Comparison of ENCODE assay signal across 23 cellular contexts in the genomic region with DNA sequence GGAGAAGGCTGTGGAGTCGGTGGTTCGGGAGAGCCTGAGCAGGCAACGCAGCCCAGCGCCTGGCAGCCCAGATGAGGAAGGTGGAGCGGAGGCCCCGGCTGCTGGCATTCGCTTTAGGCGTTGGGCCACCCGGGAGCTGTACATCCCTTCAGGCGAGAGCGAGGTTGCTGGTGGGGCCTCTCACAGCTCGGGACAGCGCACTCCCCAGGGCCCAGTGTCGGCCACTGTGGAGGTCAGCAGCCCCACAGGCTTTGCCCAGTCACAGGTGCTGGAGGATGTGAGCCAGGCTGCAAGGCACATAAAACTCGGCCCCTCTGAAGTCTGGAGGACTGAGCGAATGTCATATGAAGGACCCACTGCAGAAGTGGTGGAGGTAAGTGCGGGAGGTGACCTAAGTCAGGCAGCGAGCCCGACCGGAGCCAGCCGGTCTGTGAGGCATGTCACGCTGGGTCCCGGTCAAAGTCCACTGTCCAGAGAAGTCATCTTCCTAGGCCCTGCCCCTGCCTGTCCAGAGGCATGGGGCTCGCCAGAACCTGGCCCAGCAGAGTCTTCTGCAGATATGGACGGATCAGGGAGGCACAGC. TPM values are rescaled to one million over a fixed set of nuclear protein-coding genes. Genes with fewer than 3 reads are reported as not detected.
A peak's percentile ranks its signal among the peaks of the same experiment; 100 is the strongest.
DNase-seq lines count a peak whose midpoint lies in the region; ATAC-seq and TF ChIP-seq lines count a peak whose summit lies in the region.
"Had no signal": no experiment of that assay in that cellular context is flagged by ENCODE, and none has a peak within 500 bp of the region (broad histone marks: within the 10 kb centered on the region; RNA-seq: fewer than 3 reads in every experiment).

No MANE protein-coding gene starts in this region.

- peaks cover 23% of the 10 kb centered on the region for H3K36me3 Mint-ChIP-seq in stimulated activated effector memory CD8-positive, alpha-beta T cell treated with anti-CD3 and anti-CD28 coated beads, Interleukin-12 subunit alpha, Interleukin-12 subunit beta, amount 100 ng/mL, for 72 hours
- H3K36me3 Mint-ChIP-seq in activated CD4-positive, alpha-beta T cell treated with anti-CD3 and anti-CD28 coated beads for 36 hours (ENCODE audit: low read depth) = no peaks in the 10 kb centered on the region
- H3K36me3 Mint-ChIP-seq: activated naive CD4-positive, alpha-beta T cell treated with anti-CD3 and anti-CD28 coated beads, Interleukin-2, amount 50 U/mL, for 72 hours; CD4-positive, alpha-beta memory T cell; natural killer cell; stimulated activated memory B cell treated with anti-CD40 and anti-IgM and Interleukin-4, amounts not matched to agents 10 μg/mL and 1 μg/mL and 100 μg/mL, for 72 hours had no signal

- no peaks in the 10 kb centered on the region for H3K9me3 Mint-ChIP-seq in stimulated activated effector memory CD8-positive, alpha-beta T cell treated with anti-CD3 and anti-CD28 coated beads, Interleukin-12 subunit alpha, Interleukin-12 subunit beta, amount 100 ng/mL, for 72 hours
- no peaks in the 10 kb centered on the region for H3K9me3 Mint-ChIP-seq in activated CD4-positive, alpha-beta T cell treated with anti-CD3 and anti-CD28 coated beads for 36 hours (ENCODE audit: low read depth)
- H3K9me3 Mint-ChIP-seq: activated CD4-positive, alpha-beta T cell treated with anti-CD3 and anti-CD28 coated beads, Interleukin-2, amount 10 ng/mL, durations not matched to agents 24 days and 14 days; activated naive CD4-positive, alpha-beta T cell treated with anti-CD3 and anti-CD28 coated beads, Interleukin-2, amount 50 U/mL, for 72 hours; activated T-cell treated with anti-CD3 and anti-CD28 coated beads, Interleukin-2, amount 50 U/mL, for 72 hours; CD4-positive, alpha-beta memory T cell; natural killer cell had no signal

- peaks cover 7% of the 10 kb centered on the region for H3K4me1 ChIP-seq in RWPE2 (ENCODE audit: insufficient read depth, poor library complexity, severe bottlenecking)
- H3K4me1 ChIP-seq in esophagus squamous epithelium = peaks cover 0 to 17% (median 0%) of the 10 kb centered on the region in 3 donors
- no peaks in the 10 kb centered on the region for H3K4me1 ChIP-seq in mucosa of descending colon (ENCODE audit: low read depth)
- H3K4me1 ChIP-seq: foreskin keratinocyte, pancreas, testis had no signal

- H3K27me3 Mint-ChIP-seq in activated CD4-positive, alpha-beta T cell treated with anti-CD3 and anti-CD28 coated beads for 36 hours = no peaks in the 10 kb centered on the region
- H3K27me3 Mint-ChIP-seq: activated CD4-positive, alpha-beta T cell treated with anti-CD3 and anti-CD28 coated beads, Interleukin-2, amount 10 ng/mL, durations not matched to agents 24 days and 14 days; CD4-positive, alpha-beta memory T cell had no signal

- H3K27ac Mint-ChIP-seq in stimulated activated effector memory CD8-positive, alpha-beta T cell treated with anti-CD3 and anti-CD28 coated beads, Interleukin-12 subunit alpha, Interleukin-12 subunit beta, amount 100 ng/mL, for 72 hours = peak overlapping the region; percentile 52
- no peak overlapping the region for H3K27ac Mint-ChIP-seq in activated CD4-positive, alpha-beta T cell treated with anti-CD3 and anti-CD28 coated beads for 36 hours
- H3K27ac Mint-ChIP-seq: activated CD4-positive, alpha-beta T cell treated with anti-CD3 and anti-CD28 coated beads, Interleukin-2, amount 10 ng/mL, durations not matched to agents 24 days and 14 days; activated naive CD4-positive, alpha-beta T cell treated with anti-CD3 and anti-CD28 coated beads, Interleukin-2, amount 50 U/mL, for 72 hours; activated T-cell treated with anti-CD3 and anti-CD28 coated beads, Interleukin-2, amount 50 U/mL, for 72 hours; CD4-positive, alpha-beta memory T cell; natural killer cell; stimulated activated memory B cell treated with anti-CD40 and anti-IgM and Interleukin-4, amounts not matched to agents 10 μg/mL and 1 μg/mL and 100 μg/mL, for 72 hours had no signal

- H3K36me3 ChIP-seq in RWPE2 (ENCODE audit: low read depth) (no peaks in the 10 kb centered on the region), esophagus squamous epithelium (peaks cover 0 to 30% (median 4%) of the 10 kb centered on the region in 3 donors), mucosa of descending colon (ENCODE audit: low read depth) (no peaks in the 10 kb centered on the region)
- H3K36me3 ChIP-seq: pancreas had no signal

- intact Hi-C loops in esophagus squamous epithelium (cut with DNase I) (no loop called here), mucosa of descending colon (cut with DNase I, micrococcal nuclease) (no loop called here)
- intact Hi-C loops in activated CD4-positive, alpha-beta T cell treated with anti-CD3 and anti-CD28 coated beads for 36 hours (cut with DNase I, micrococcal nuclease) = no loop called here

- TF ChIP-seq CTCF in RWPE2 (IDR thresholded peaks at IDR 0.05; ENCODE audit: poor library complexity, severe bottlenecking) (no peak), esophagus squamous epithelium (IDR thresholded peaks at IDR 0.05) (no peak), mucosa of descending colon (IDR thresholded peaks at IDR 0.05) (no peak)

- H3K27ac ChIP-seq in RWPE2 (ENCODE audit: poor library complexity, severe bottlenecking) (no peak overlapping the region), esophagus squamous epithelium (peak overlapping the region in 3 of 4 donors; percentile 30 to 52 (median 50))
- H3K27ac ChIP-seq: foreskin keratinocyte, pancreas, testis had no signal

- ATAC-seq in RWPE2 (ENCODE audit: low read depth) (no peak), mucosa of descending colon (peak; percentile 65), GM19035 (IDR thresholded peaks at IDR 0.05; ENCODE audit: unreplicated experiment) (no peak)
- ATAC-seq in stimulated activated effector memory CD8-positive, alpha-beta T cell treated with anti-CD3 and anti-CD28 coated beads, Interleukin-12 subunit alpha, Interleukin-12 subunit beta, amount 100 ng/mL, for 72 hours = no peak
- no peak for ATAC-seq in activated CD4-positive, alpha-beta T cell treated with anti-CD3 and anti-CD28 coated beads for 36 hours
- ATAC-seq: activated naive CD4-positive, alpha-beta T cell treated with anti-CD3 and anti-CD28 coated beads, Interleukin-2, amount 50 U/mL, for 72 hours; activated T-cell treated with anti-CD3 and anti-CD28 coated beads, Interleukin-2, amount 50 U/mL, for 72 hours; foreskin keratinocyte; natural killer cell; PC-3; stimulated activated memory B cell treated with anti-CD40 and anti-IgM and Interleukin-4, amounts not matched to agents 10 μg/mL and 1 μg/mL and 100 μg/mL, for 72 hours had no signal

- H3K4me1 Mint-ChIP-seq in stimulated activated effector memory CD8-positive, alpha-beta T cell treated with anti-CD3 and anti-CD28 coated beads, Interleukin-12 subunit alpha, Interleukin-12 subunit beta, amount 100 ng/mL, for 72 hours = peaks cover 7% of the 10 kb centered on the region
- H3K4me1 Mint-ChIP-seq in activated CD4-positive, alpha-beta T cell treated with anti-CD3 and anti-CD28 coated beads for 36 hours = no peaks in the 10 kb centered on the region
- H3K4me1 Mint-ChIP-seq: natural killer cell had no signal

- POLR2A ChIA-PET in activated CD4-positive, alpha-beta T cell treated with anti-CD3 and anti-CD28 coated beads for 36 hours (lab: Charles Lee) = no interaction called here

- DNase-seq in RWPE2 (ENCODE audit: low spot score) (peak; percentile 72), esophagus squamous epithelium (lab: John Stamatoyannopoulos, UW) (no peak), mucosa of descending colon (no peak), NCI-H69 (lab: John Stamatoyannopoulos, UW) (no peak)
- DNase-seq in stimulated activated effector memory CD8-positive, alpha-beta T cell treated with anti-CD3 and anti-CD28 coated beads, Interleukin-12 subunit alpha, Interleukin-12 subunit beta, amount 100 ng/mL, for 72 hours (ENCODE audit: low spot score in 2 of 2) = no peak
- no peak for DNase-seq in activated CD4-positive, alpha-beta T cell treated with anti-CD3 and anti-CD28 coated beads for 36 hours
- DNase-seq: activated CD4-positive, alpha-beta T cell treated with anti-CD3 and anti-CD28 coated beads, Interleukin-2, amount 10 ng/mL, durations not matched to agents 24 days and 14 days; activated T-cell treated with anti-CD3 and anti-CD28 coated beads, Interleukin-2, amount 50 U/mL, for 72 hours; CD4-positive, alpha-beta memory T cell; DMS153; foreskin keratinocyte; HCEC 1CT; mesenchymal stem cell; natural killer cell; NCI-H1048; NCI-H1930; pancreas; PC-3; stimulated activated CD4-positive, alpha-beta T cell treated with anti-CD3 and anti-CD28 coated beads, Interleukin-1b, Interleukin-23, amount 100 ng/mL, for 48 hours had no signal

- 86 to 96% methylated on average over 7 to 16 of the region's 25 CpGs for WGBS in esophagus squamous epithelium, 2 donors

- no peak for TF ChIP-seq POLR2A in esophagus squamous epithelium (IDR thresholded peaks at IDR 0.05)

- H3K9me3 ChIP-seq in RWPE2 (ENCODE audit: severe bottlenecking) (no peaks in the 10 kb centered on the region), esophagus squamous epithelium (no peaks in the 10 kb centered on the region), mucosa of descending colon (no peaks in the 10 kb centered on the region)
- H3K9me3 ChIP-seq: pancreas, testis had no signal

- no peaks in the 10 kb centered on the region for H3K27me3 ChIP-seq in RWPE2 (ENCODE audit: insufficient read depth, poor library complexity, severe bottlenecking)
- no peaks in the 10 kb centered on the region for H3K27me3 ChIP-seq in esophagus squamous epithelium
- H3K27me3 ChIP-seq: foreskin keratinocyte, pancreas, testis had no signal

- no peak overlapping the region for H3K4me3 Mint-ChIP-seq in stimulated activated effector memory CD8-positive, alpha-beta T cell treated with anti-CD3 and anti-CD28 coated beads, Interleukin-12 subunit alpha, Interleukin-12 subunit beta, amount 100 ng/mL, for 72 hours
- no peak overlapping the region for H3K4me3 Mint-ChIP-seq in activated CD4-positive, alpha-beta T cell treated with anti-CD3 and anti-CD28 coated beads for 36 hours
- H3K4me3 Mint-ChIP-seq: activated CD4-positive, alpha-beta T cell treated with anti-CD3 and anti-CD28 coated beads, Interleukin-2, amount 10 ng/mL, durations not matched to agents 24 days and 14 days; activated T-cell treated with anti-CD3 and anti-CD28 coated beads, Interleukin-2, amount 50 U/mL, for 72 hours; CD4-positive, alpha-beta memory T cell; natural killer cell; stimulated activated memory B cell treated with anti-CD40 and anti-IgM and Interleukin-4, amounts not matched to agents 10 μg/mL and 1 μg/mL and 100 μg/mL, for 72 hours had no signal

- H3K4me3 ChIP-seq in RWPE2 (ENCODE audit: severe bottlenecking) = no peak overlapping the region
- H3K4me3 ChIP-seq in esophagus squamous epithelium = no peak overlapping the region
- no peak overlapping the region for H3K4me3 ChIP-seq in mucosa of descending colon
- H3K4me3 ChIP-seq: pancreas, testis had no signal

- CTCF ChIA-PET in activated CD4-positive, alpha-beta T cell treated with anti-CD3 and anti-CD28 coated beads for 36 hours (lab: Charles Lee) = no interaction called here

RNA-seq across cellular contexts. Expression of gene SYNM, which starts 26.7 kb away (rescaled TPM):
- 100 to 1,000 TPM in 1 of 4 donors, 10 to 100 TPM in 3; 18.1 to 262 (median 42.0) TPM for total RNA-seq in esophagus squamous epithelium
- total RNA-seq in mucosa of descending colon = 100 to 1,000 TPM in 1 of 3 donors, 10 to 100 TPM in 2; 10.9 to 777 (median 37.0) TPM
- total RNA-seq in activated CD4-positive, alpha-beta T cell treated with anti-CD3 and anti-CD28 coated beads for 36 hours = under 1 TPM; 0.09 to 0.14 TPM

Comparison
In these comparisons a context has a peak if more than half of its experiments do, and no peak if none do; other contexts are left out.
1. RNA of gene SYNM, which starts 26.7 kb away (total RNA-seq): 18.1 to 262 TPM in esophagus squamous epithelium and 10.9 to 777 TPM in mucosa of descending colon; 0.09 to 0.14 TPM in activated CD4-positive, alpha-beta T cell treated with anti-CD3 and anti-CD28 coated beads for 36 hours; every median in the first group is over 10 times any median in the second.